11 cellular contexts compared by ENCODE assay signal in the genomic region with DNA sequence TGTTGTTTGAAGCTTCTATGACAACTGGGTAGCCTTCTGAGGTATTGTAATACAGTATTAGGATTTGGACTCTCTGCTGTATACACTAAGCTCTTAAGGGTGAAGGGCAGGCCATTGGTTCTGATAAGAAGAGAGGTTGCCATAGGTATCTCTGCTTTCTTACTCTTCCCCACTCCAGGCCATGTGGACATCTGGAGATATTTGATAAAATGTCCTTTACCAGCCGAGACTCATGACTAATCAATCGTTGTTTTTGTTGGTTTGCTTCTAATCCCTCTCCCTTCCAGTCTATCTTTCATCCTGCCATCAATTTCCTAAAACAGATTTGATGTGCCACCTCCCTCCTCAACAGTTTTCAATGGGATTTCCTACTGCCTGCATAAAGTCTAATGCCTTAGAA.
DNase-seq lines count a peak whose midpoint lies in the region; ATAC-seq, FAIRE-seq and TF ChIP-seq lines count a peak whose summit lies in the region.
"Had no signal": no experiment of that assay in that cellular context is flagged by ENCODE, and none has a peak within 500 bp of the region (broad histone marks: within the 10 kb centered on the region; RNA-seq: fewer than 3 reads in every experiment).

No MANE protein-coding gene starts in this region.

- H3K4me1 ChIP-seq in KMS-11 (ENCODE audit: low read depth, poor library complexity, severe bottlenecking) (peaks cover 76% of the 10 kb centered on the region), K562 (replicated peaks in 1 of 2; ENCODE audit: control insufficient read depth in 2 of 2, insufficient read depth in 2 of 2, low read length in 2 of 2) (peaks cover 41 to 42% of the 10 kb centered on the region in 2 experiments), mesodermal cell (ENCODE audit: control insufficient read depth, insufficient read depth, low read length, poor library complexity, severe bottlenecking) (peaks cover 39% of the 10 kb centered on the region)

- in situ Hi-C loops in K562 (cut with MboI): no loop called here

- H3K4me2 ChIP-seq in KMS-11: peak overlapping the region; percentile 80; the same call in 1 of the 2 replicates
- no peak overlapping the region for H3K4me2 ChIP-seq in K562 (ENCODE audit: insufficient read depth, low read length)

- H4K20me1 ChIP-seq in KMS-11 (ENCODE audit: insufficient read depth) (no peaks in the 10 kb centered on the region), K562 (replicated peaks; ENCODE audit: control insufficient read depth, insufficient read depth, low read length) (no peaks in the 10 kb centered on the region)

- no peaks in the 10 kb centered on the region for H3K36me3 ChIP-seq in KMS-11 (ENCODE audit: insufficient read depth)
- no peaks in the 10 kb centered on the region for H3K36me3 ChIP-seq in K562 (ENCODE audit: control insufficient read depth, insufficient read depth, low read length)
- no peaks in the 10 kb centered on the region for H3K36me3 ChIP-seq in mesodermal cell (ENCODE audit: control insufficient read depth, insufficient read depth, low read length)

- H3K9me3 ChIP-seq in K562 (replicated peaks; ENCODE audit: control insufficient read depth, insufficient read depth, low read depth, low read length): peaks cover 6% of the 10 kb centered on the region
- H3K9me3 ChIP-seq in mesodermal cell (ENCODE audit: control insufficient read depth, low read length): peaks cover 11% of the 10 kb centered on the region

- H2AFZ ChIP-seq in KMS-11 (ENCODE audit: low read depth) (no peak overlapping the region), K562 (ENCODE audit: low read depth, low read length) (no peak overlapping the region)

- POLR2A ChIA-PET in K562 (lab: Yijun Ruan, JAX): interaction anchor here (1.0 to 1.6 kb wide), 4 partner anchors 10 to 45 kb away, joined by 3 to 9 read pairs (median 3); no protein-coding TSS in a partner anchor

- H3K9ac ChIP-seq in KMS-11: no peak overlapping the region
- H3K9ac ChIP-seq in K562 (ENCODE audit: insufficient read depth in 1 of 2, low read depth in 2 of 2, low read length in 2 of 2): no peak overlapping the region

- H3K79me2 ChIP-seq in KMS-11 (ENCODE audit: insufficient read depth, low read depth) (no peaks in the 10 kb centered on the region), K562 (ENCODE audit: control insufficient read depth, insufficient read depth, low read length) (no peaks in the 10 kb centered on the region)

- H3K4me3 ChIP-seq in KMS-11 (IDR thresholded peaks at IDR 0.05; ENCODE audit: insufficient read depth, low read depth, low read length): no peak overlapping the region
- no peak overlapping the region for H3K4me3 ChIP-seq in K562
- no peak overlapping the region for H3K4me3 ChIP-seq in mesodermal cell (ENCODE audit: extremely low read depth, insufficient read depth, low read length, poor library complexity, severe bottlenecking)

- no peak for TF ChIP-seq RAD21 in K562 (CRISPR knock-in tag; conservative IDR thresholded peaks at IDR 0.05 in 1 of 2, IDR thresholded peaks at IDR 0.05 in 1 of 2)

- H3K9me1 ChIP-seq in K562 (ENCODE audit: control insufficient read depth, insufficient read depth, low read length): no peaks in the 10 kb centered on the region

- peak overlapping the region; percentile 91; the same call in 1 of the 2 replicates for H3K27ac ChIP-seq in KMS-11
- H3K27ac ChIP-seq in K562 (ENCODE audit: extremely low read depth, low read depth, low read length): no peak overlapping the region
- H3K27ac ChIP-seq in mesodermal cell (ENCODE audit: low read depth, low read length, severe bottlenecking): peak overlapping the region; percentile 95
- H3K27ac ChIP-seq: VCaP had no signal

- DNase-seq in Daoy (ENCODE audit: low read depth) (peak; percentile 48), K562 (ENCODE audit: extremely low read depth in 1 of 4, low spot score in 3 of 4) (peak in 3 of 4 experiments; percentile 39 to 82 (median 80)), GDM1 (lab: John Stamatoyannopoulos, UW) (no peak), activated gamma-delta T cell treated with Interleukin-2 at 50 U/mL for 16 hours (no peak), DMS79 treated with DMSO at 0.1 percent for 48 hours (lab: John Stamatoyannopoulos, UW) (no peak)
- DNase-seq: Karpas-422; stimulated activated CD4-positive, alpha-beta T cell treated with anti-CD3 and anti-CD28 coated beads, Interleukin-2, amount 100 ng/mL, for 48 hours had no signal

- WGBS in K562 (ENCODE audit: insufficient coverage, low coverage, missing lambda C conversion rate): 0% methylated on average over 2 of the region's 2 CpGs
- WGBS in mesodermal cell (ENCODE audit: insufficient coverage in 2 of 2), 2 experiments: 81 to 83% methylated on average over 2 of the region's 2 CpGs

- TF ChIP-seq POLR2A in K562 (conservative IDR thresholded peaks at IDR 0.05): no peak

- peak; percentile 35 for FAIRE-seq in K562 (lab: Jason Lieb, UNC)

- no TSS peak for BruUV-seq in K562 (replicated peaks; lab: Mats Ljungman, UMichigan)

- TF ChIP-seq CTCF in KMS-11 (conservative IDR thresholded peaks at IDR 0.05; ENCODE audit: low read depth, low read length): no peak
- no peak for TF ChIP-seq CTCF in K562 (IDR thresholded peaks at IDR 0.05 in 2 of 3, conservative IDR thresholded peaks at IDR 0.05 in 1 of 3; ENCODE audit: insufficient read depth in 2 of 3, low read depth in 1 of 3, low read length in 3 of 3)

- CTCF ChIA-PET in K562 (lab: Yijun Ruan, JAX; ENCODE audit: low intra/inter-chr PET ratio): no interaction called here

- TF ChIP-seq EP300 in K562 (IDR thresholded peaks at IDR 0.05; ENCODE audit: low read length): peak; percentile 78; the same call in 1 of the 2 replicates

- intact Hi-C loops in K562 (cut with micrococcal nuclease): no loop called here

- no peaks in the 10 kb centered on the region for H3K27me3 ChIP-seq in KMS-11 (ENCODE audit: insufficient read depth, low read depth)
- H3K27me3 ChIP-seq in K562 (ENCODE audit: control insufficient read depth in 2 of 2, insufficient read depth in 2 of 2, low read length in 2 of 2): 0 out of 5 replicates have a peak, but pooled peaks cover 0 to 11% of the 10 kb centered on the region in 2 experiments

- ATAC-seq in K562 (peak; percentile 9; the same call in 2 of the 3 replicates), HG02885 (IDR thresholded peaks at IDR 0.05; ENCODE audit: poor library complexity, unreplicated experiment) (no peak)

TF ChIP-seq in K562, 482 proteins besides CTCF, POLR2A, EP300 and RAD21 (continues in another document):
- TF ChIP-seq, protein P1, sequence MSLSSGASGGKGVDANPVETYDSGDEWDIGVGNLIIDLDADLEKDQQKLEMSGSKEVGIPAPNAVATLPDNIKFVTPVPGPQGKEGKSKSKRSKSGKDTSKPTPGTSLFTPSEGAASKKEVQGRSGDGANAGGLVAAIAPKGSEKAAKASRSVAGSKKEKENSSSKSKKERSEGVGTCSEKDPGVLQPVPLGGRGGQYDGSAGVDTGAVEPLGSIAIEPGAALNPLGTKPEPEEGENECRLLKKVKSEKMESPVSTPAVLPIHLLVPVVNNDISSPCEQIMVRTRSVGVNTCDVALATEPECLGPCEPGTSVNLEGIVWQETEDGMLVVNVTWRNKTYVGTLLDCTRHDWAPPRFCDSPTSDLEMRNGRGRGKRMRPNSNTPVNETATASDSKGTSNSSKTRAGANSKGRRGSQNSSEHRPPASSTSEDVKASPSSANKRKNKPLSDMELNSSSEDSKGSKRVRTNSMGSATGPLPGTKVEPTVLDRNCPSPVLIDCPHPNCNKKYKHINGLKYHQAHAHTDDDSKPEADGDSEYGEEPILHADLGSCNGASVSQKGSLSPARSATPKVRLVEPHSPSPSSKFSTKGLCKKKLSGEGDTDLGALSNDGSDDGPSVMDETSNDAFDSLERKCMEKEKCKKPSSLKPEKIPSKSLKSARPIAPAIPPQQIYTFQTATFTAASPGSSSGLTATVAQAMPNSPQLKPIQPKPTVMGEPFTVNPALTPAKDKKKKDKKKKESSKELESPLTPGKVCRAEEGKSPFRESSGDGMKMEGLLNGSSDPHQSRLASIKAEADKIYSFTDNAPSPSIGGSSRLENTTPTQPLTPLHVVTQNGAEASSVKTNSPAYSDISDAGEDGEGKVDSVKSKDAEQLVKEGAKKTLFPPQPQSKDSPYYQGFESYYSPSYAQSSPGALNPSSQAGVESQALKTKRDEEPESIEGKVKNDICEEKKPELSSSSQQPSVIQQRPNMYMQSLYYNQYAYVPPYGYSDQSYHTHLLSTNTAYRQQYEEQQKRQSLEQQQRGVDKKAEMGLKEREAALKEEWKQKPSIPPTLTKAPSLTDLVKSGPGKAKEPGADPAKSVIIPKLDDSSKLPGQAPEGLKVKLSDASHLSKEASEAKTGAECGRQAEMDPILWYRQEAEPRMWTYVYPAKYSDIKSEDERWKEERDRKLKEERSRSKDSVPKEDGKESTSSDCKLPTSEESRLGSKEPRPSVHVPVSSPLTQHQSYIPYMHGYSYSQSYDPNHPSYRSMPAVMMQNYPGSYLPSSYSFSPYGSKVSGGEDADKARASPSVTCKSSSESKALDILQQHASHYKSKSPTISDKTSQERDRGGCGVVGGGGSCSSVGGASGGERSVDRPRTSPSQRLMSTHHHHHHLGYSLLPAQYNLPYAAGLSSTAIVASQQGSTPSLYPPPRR (CRISPR knock-in tag; IDR thresholded peaks at IDR 0.05; ENCODE audit: borderline replicate concordance): peak; percentile 72; the same call in 1 of the 2 replicates
- TF ChIP-seq JUND (IDR thresholded peaks at IDR 0.05; ENCODE audit: borderline replicate concordance, low read depth, low read length) (peak; percentile 55; the same call in 1 of the 2 replicates), JUND (tag; IDR thresholded peaks at IDR 0.05; ENCODE audit: borderline replicate concordance, low read depth, low read length) (no peak; the same call in 2 of the 3 replicates)
- TF ChIP-seq, protein P2, sequence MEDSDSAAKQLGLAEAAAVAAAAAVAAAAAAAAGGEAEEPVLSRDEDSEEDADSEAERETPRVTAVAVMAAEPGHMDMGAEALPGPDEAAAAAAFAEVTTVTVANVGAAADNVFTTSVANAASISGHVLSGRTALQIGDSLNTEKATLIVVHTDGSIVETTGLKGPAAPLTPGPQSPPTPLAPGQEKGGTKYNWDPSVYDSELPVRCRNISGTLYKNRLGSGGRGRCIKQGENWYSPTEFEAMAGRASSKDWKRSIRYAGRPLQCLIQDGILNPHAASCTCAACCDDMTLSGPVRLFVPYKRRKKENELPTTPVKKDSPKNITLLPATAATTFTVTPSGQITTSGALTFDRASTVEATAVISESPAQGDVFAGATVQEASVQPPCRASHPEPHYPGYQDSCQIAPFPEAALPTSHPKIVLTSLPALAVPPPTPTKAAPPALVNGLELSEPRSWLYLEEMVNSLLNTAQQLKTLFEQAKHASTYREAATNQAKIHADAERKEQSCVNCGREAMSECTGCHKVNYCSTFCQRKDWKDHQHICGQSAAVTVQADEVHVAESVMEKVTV (CRISPR knock-in tag; IDR thresholded peaks at IDR 0.05): no peak

Comparison
In these comparisons a context has a peak if more than half of its experiments do, and no peak if none do; other contexts are left out.
1. DNase-seq: peak in Daoy (single experiment) and K562 (3 of 4); none in GDM1 (single experiment), activated gamma-delta T cell treated with Interleukin-2 at 50 U/mL for 16 hours (single experiment) and DMS79 treated with DMSO at 0.1 percent for 48 hours (single experiment).